In genomic region chr4:96455045-96455720, GRCh38 we compare ENCODE assay signal across 18 cellular contexts.
DNase-seq lines count a peak whose midpoint lies in the region; ATAC-seq and TF ChIP-seq lines count a peak whose summit lies in the region.
"Had no signal": no experiment of that assay in that cellular context is flagged by ENCODE, and none has a peak within 500 bp of the region (broad histone marks: within the 10 kb centered on the region; RNA-seq: fewer than 3 reads in every experiment).

No MANE protein-coding gene starts in this region.

- H2AFZ ChIP-seq in SK-N-SH (ENCODE audit: low read depth): no peak overlapping the region

- TF ChIP-seq CTCF in SK-N-SH (IDR thresholded peaks at IDR 0.05) (no peak), chondrocyte (IDR thresholded peaks at IDR 0.05) (no peak), type B pancreatic cell (conservative IDR thresholded peaks at IDR 0.05) (no peak)
- TF ChIP-seq CTCF in activated CD8-positive, alpha-beta T cell treated with anti-CD3 and anti-CD28 coated beads for 36 hours (IDR thresholded peaks at IDR 0.05): no peak

- H3K9me3 ChIP-seq in SK-N-SH: no peaks in the 10 kb centered on the region

- WGBS in SK-N-SH (ENCODE audit: low lambda C conversion rate): 48% methylated on average over 6 of the region's 6 CpGs
- no CpG with 5 or more reads among the region's 6 CpGs for WGBS in mesendoderm (ENCODE audit: extremely low coverage, insufficient coverage, low lambda C conversion rate)

- no peak for ATAC-seq in SK-N-SH treated with all-trans-retinoic acid at 6 μM for 48 hours
- no peak for ATAC-seq in activated CD8-positive, alpha-beta T cell treated with anti-CD3 and anti-CD28 coated beads for 36 hours
- ATAC-seq: HepG2 had no signal

- no peak overlapping the region for H3K27ac Mint-ChIP-seq in chondrocyte (ENCODE audit: unreplicated experiment)
- H3K27ac Mint-ChIP-seq in activated naive CD8-positive, alpha-beta T cell treated with anti-CD3 and anti-CD28 coated beads for 36 hours: no peak overlapping the region
- H3K27ac Mint-ChIP-seq in type B pancreatic cell: no peak overlapping the region
- no peak overlapping the region for H3K27ac Mint-ChIP-seq in activated CD8-positive, alpha-beta T cell treated with anti-CD3 and anti-CD28 coated beads for 36 hours
- H3K27ac Mint-ChIP-seq: CD4-positive, CD25-positive, alpha-beta regulatory T cell; HFFc6 had no signal

- H3K79me2 ChIP-seq in SK-N-SH (ENCODE audit: insufficient read depth): no peaks in the 10 kb centered on the region
- H3K79me2 ChIP-seq in mesendoderm (ENCODE audit: control insufficient read depth, insufficient read depth, low read length): no peaks in the 10 kb centered on the region

- H4K20me1 ChIP-seq in SK-N-SH (ENCODE audit: insufficient read depth): no peaks in the 10 kb centered on the region
- H4K20me1 ChIP-seq: BLaER1 treated with 17β-estradiol and CSF1 and Interleukin-3, amounts not matched to agents 10 nM and 100 nM had no signal

- DNase-seq in SK-N-SH: peak; percentile 1
- peak; percentile 52 for DNase-seq in chondrocyte (ENCODE audit: low spot score)
- DNase-seq in mesendoderm: peak; percentile 27
- DNase-seq in activated effector memory CD4-positive, alpha-beta T cell treated with Interleukin-2 at 50 U/mL for 16 hours: no peak
- no peak for DNase-seq in activated naive CD8-positive, alpha-beta T cell treated with anti-CD3 and anti-CD28 coated beads for 36 hours
- no peak for DNase-seq in type B pancreatic cell (ENCODE audit: extremely low spot score, unreplicated experiment)
- DNase-seq in activated CD8-positive, alpha-beta T cell treated with anti-CD3 and anti-CD28 coated beads for 36 hours: no peak
- DNase-seq: 8988T; AML-193; CD4-positive, CD25-positive, alpha-beta regulatory T cell; DMS79 treated with DMSO at 0.1 percent for 48 hours; EL; GOT3; HCEC 1CT; HFFc6 had no signal

- POLR2A ChIA-PET in SK-N-SH (lab: Yijun Ruan, JAX): no interaction called here
- POLR2A ChIA-PET in activated CD8-positive, alpha-beta T cell treated with anti-CD3 and anti-CD28 coated beads for 36 hours (lab: Charles Lee): no interaction called here

- H3K27me3 ChIP-seq in SK-N-SH (ENCODE audit: insufficient read depth): no peaks in the 10 kb centered on the region
- no peaks in the 10 kb centered on the region for H3K27me3 ChIP-seq in mesendoderm (ENCODE audit: insufficient read depth, low read length, poor library complexity)
- H3K27me3 ChIP-seq: BLaER1 treated with 17β-estradiol and CSF1 and Interleukin-3, amounts not matched to agents 10 nM and 100 nM had no signal

- no peak overlapping the region for H2AK5ac ChIP-seq in mesendoderm (ENCODE audit: low read length)

- H3K4me2 ChIP-seq in SK-N-SH (no peak overlapping the region), mesendoderm (ENCODE audit: low read length) (no peak overlapping the region)
- H3K4me2 ChIP-seq: BLaER1 treated with 17β-estradiol and CSF1 and Interleukin-3, amounts not matched to agents 10 nM and 100 nM had no signal

- H3K27ac ChIP-seq in SK-N-SH (ENCODE audit: low read depth in 2 of 2, low read length in 1 of 2) (no peak overlapping the region), mesendoderm (ENCODE audit: low read depth, low read length) (no peak overlapping the region)
- H3K27ac ChIP-seq: BLaER1 treated with 17β-estradiol and CSF1 and Interleukin-3, amounts not matched to agents 10 nM and 100 nM had no signal

- H3K4me3 Mint-ChIP-seq in chondrocyte (ENCODE audit: unreplicated experiment): no peak overlapping the region
- no peak overlapping the region for H3K4me3 Mint-ChIP-seq in activated naive CD8-positive, alpha-beta T cell treated with anti-CD3 and anti-CD28 coated beads for 36 hours
- H3K4me3 Mint-ChIP-seq in type B pancreatic cell: no peak overlapping the region
- no peak overlapping the region for H3K4me3 Mint-ChIP-seq in activated CD8-positive, alpha-beta T cell treated with anti-CD3 and anti-CD28 coated beads for 36 hours
- H3K4me3 Mint-ChIP-seq: CD4-positive, CD25-positive, alpha-beta regulatory T cell; HFFc6 had no signal

- no peak overlapping the region for H3K23ac ChIP-seq in mesendoderm (ENCODE audit: low read length)

- no peak overlapping the region for H3K4ac ChIP-seq in mesendoderm (ENCODE audit: low read depth, low read length)

- H3K9me2 ChIP-seq in SK-N-SH: no peaks in the 10 kb centered on the region

- H3K4me1 ChIP-seq in SK-N-SH (ENCODE audit: control insufficient read depth in 1 of 2, insufficient read depth in 2 of 2, low read depth in 1 of 2, low read length in 1 of 2) (no peaks in the 10 kb centered on the region; a peak in 1 of 4 replicates), mesendoderm (ENCODE audit: control insufficient read depth, low read depth, low read length) (no peaks in the 10 kb centered on the region)
- H3K4me1 ChIP-seq: BLaER1 treated with 17β-estradiol and CSF1 and Interleukin-3, amounts not matched to agents 10 nM and 100 nM had no signal

- H3K27me3 Mint-ChIP-seq in chondrocyte (ENCODE audit: low read depth) (no peaks in the 10 kb centered on the region), type B pancreatic cell (no peaks in the 10 kb centered on the region)
- H3K27me3 Mint-ChIP-seq in activated naive CD8-positive, alpha-beta T cell treated with anti-CD3 and anti-CD28 coated beads for 36 hours: no peaks in the 10 kb centered on the region
- no peaks in the 10 kb centered on the region for H3K27me3 Mint-ChIP-seq in activated CD8-positive, alpha-beta T cell treated with anti-CD3 and anti-CD28 coated beads for 36 hours
- H3K27me3 Mint-ChIP-seq: CD4-positive, CD25-positive, alpha-beta regulatory T cell had no signal

- TF ChIP-seq RAD21 in SK-N-SH (IDR thresholded peaks at IDR 0.05; ENCODE audit: low read length): no peak

- intact Hi-C loops in activated CD8-positive, alpha-beta T cell treated with anti-CD3 and anti-CD28 coated beads for 36 hours (cut with micrococcal nuclease): no loop called here

- H3F3A ChIP-seq in SK-N-SH (replicated peaks; ENCODE audit: insufficient read depth): no peaks in the 10 kb centered on the region

- H3K36me3 Mint-ChIP-seq in chondrocyte (ENCODE audit: low read depth) (no peaks in the 10 kb centered on the region), type B pancreatic cell (no peaks in the 10 kb centered on the region)
- no peaks in the 10 kb centered on the region for H3K36me3 Mint-ChIP-seq in activated naive CD8-positive, alpha-beta T cell treated with anti-CD3 and anti-CD28 coated beads for 36 hours
- H3K36me3 Mint-ChIP-seq in activated CD8-positive, alpha-beta T cell treated with anti-CD3 and anti-CD28 coated beads for 36 hours (ENCODE audit: low read depth): no peaks in the 10 kb centered on the region
- H3K36me3 Mint-ChIP-seq: CD4-positive, CD25-positive, alpha-beta regulatory T cell had no signal

- CTCF ChIA-PET in SK-N-SH (lab: Yijun Ruan, JAX): no interaction called here
- CTCF ChIA-PET in activated CD8-positive, alpha-beta T cell treated with anti-CD3 and anti-CD28 coated beads for 36 hours (lab: Charles Lee): no interaction called here

- H3K9me3 Mint-ChIP-seq in chondrocyte (ENCODE audit: low read depth) (peaks cover 5% of the 10 kb centered on the region), type B pancreatic cell (peaks cover 13% of the 10 kb centered on the region)
- H3K9me3 Mint-ChIP-seq in activated naive CD8-positive, alpha-beta T cell treated with anti-CD3 and anti-CD28 coated beads for 36 hours: no peaks in the 10 kb centered on the region
- peaks cover 8% of the 10 kb centered on the region for H3K9me3 Mint-ChIP-seq in activated CD8-positive, alpha-beta T cell treated with anti-CD3 and anti-CD28 coated beads for 36 hours

- H4K8ac ChIP-seq in mesendoderm (ENCODE audit: low read depth, low read length): no peak overlapping the region

- H2BK120ac ChIP-seq in mesendoderm (ENCODE audit: low read depth, low read length): no peak overlapping the region

- no peak overlapping the region for H3K18ac ChIP-seq in mesendoderm (ENCODE audit: low read length)

- H3K4me3 ChIP-seq in SK-N-SH (ENCODE audit: low read depth in 2 of 2, low read length in 1 of 2) (no peak overlapping the region), mesendoderm (ENCODE audit: low read length) (no peak overlapping the region)
- H3K4me3 ChIP-seq: BLaER1 treated with 17β-estradiol and CSF1 and Interleukin-3, amounts not matched to agents 10 nM and 100 nM had no signal

- no peaks in the 10 kb centered on the region for H3K4me1 Mint-ChIP-seq in chondrocyte (ENCODE audit: low read depth)
- no peaks in the 10 kb centered on the region for H3K4me1 Mint-ChIP-seq in activated naive CD8-positive, alpha-beta T cell treated with anti-CD3 and anti-CD28 coated beads for 36 hours
- no peaks in the 10 kb centered on the region for H3K4me1 Mint-ChIP-seq in type B pancreatic cell (ENCODE audit: unreplicated experiment)
- no peaks in the 10 kb centered on the region for H3K4me1 Mint-ChIP-seq in activated CD8-positive, alpha-beta T cell treated with anti-CD3 and anti-CD28 coated beads for 36 hours (ENCODE audit: low read depth)
- H3K4me1 Mint-ChIP-seq: CD4-positive, CD25-positive, alpha-beta regulatory T cell had no signal

- no peak overlapping the region for H3K56ac ChIP-seq in mesendoderm (ENCODE audit: low read length)

- H3K9ac ChIP-seq in SK-N-SH: no peak overlapping the region
- no peak overlapping the region for H3K9ac ChIP-seq in mesendoderm (ENCODE audit: low read length)
- H3K9ac ChIP-seq: BLaER1 treated with 17β-estradiol and CSF1 and Interleukin-3, amounts not matched to agents 10 nM and 100 nM had no signal

- no peak overlapping the region for H2BK5ac ChIP-seq in mesendoderm (ENCODE audit: low read length)

- H3K36me3 ChIP-seq in SK-N-SH (replicated peaks in 1 of 2; ENCODE audit: control insufficient read depth in 1 of 2, insufficient read depth in 2 of 2, low read length in 1 of 2) (no peaks in the 10 kb centered on the region), mesendoderm (ENCODE audit: control insufficient read depth, insufficient read depth, low read length) (no peaks in the 10 kb centered on the region)
- H3K36me3 ChIP-seq: BLaER1 treated with 17β-estradiol and CSF1 and Interleukin-3, amounts not matched to agents 10 nM and 100 nM had no signal

- no peak overlapping the region for H2BK15ac ChIP-seq in mesendoderm (replicated peaks; ENCODE audit: low read depth)

- no peak for TF ChIP-seq EP300 in SK-N-SH (IDR thresholded peaks at IDR 0.05; ENCODE audit: borderline replicate concordance in 1 of 2, low read depth in 1 of 2, low read length in 1 of 2)

- no peak overlapping the region for H4K5ac ChIP-seq in mesendoderm (ENCODE audit: low read length)

- H3K79me1 ChIP-seq in mesendoderm (ENCODE audit: low read length): no peaks in the 10 kb centered on the region

TF ChIP-seq in SK-N-SH treated with all-trans-retinoic acid at 6 μM for 48 hours, 23 proteins besides CTCF, POLR2A, EP300 and RAD21 (continues in another document):
- TF ChIP-seq OSR1 (CRISPR knock-in tag; IDR thresholded peaks at IDR 0.05): no peak
- TF ChIP-seq ZFP30 (CRISPR knock-in tag; IDR thresholded peaks at IDR 0.05): no peak
- TF ChIP-seq ZFP3 (CRISPR knock-in tag; IDR thresholded peaks at IDR 0.05): no peak

Comparison
In these comparisons a context has a peak if more than half of its experiments do, and no peak if none do; other contexts are left out.
1. DNase-seq: peak in SK-N-SH (single experiment), chondrocyte (single experiment) and mesendoderm (single experiment); none in activated effector memory CD4-positive, alpha-beta T cell treated with Interleukin-2 at 50 U/mL for 16 hours (single experiment), activated naive CD8-positive, alpha-beta T cell treated with anti-CD3 and anti-CD28 coated beads for 36 hours (single experiment), type B pancreatic cell (single experiment) and activated CD8-positive, alpha-beta T cell treated with anti-CD3 and anti-CD28 coated beads for 36 hours (single experiment).